9 cellular contexts compared by ENCODE assay signal in genomic region chr9:33163433-33164137, GRCh38. TPM values are rescaled to one million over a fixed set of nuclear protein-coding genes. Genes with fewer than 3 reads are reported as not detected.
A peak's percentile ranks its signal among the peaks of the same experiment; 100 is the strongest.
DNase-seq lines count a peak whose midpoint lies in the region; ATAC-seq and TF ChIP-seq lines count a peak whose summit lies in the region.
"Had no signal": no experiment of that assay in that cellular context is flagged by ENCODE, and none has a peak within 500 bp of the region (broad histone marks: within the 10 kb centered on the region; RNA-seq: fewer than 3 reads in every experiment).

No MANE protein-coding gene starts in this region.

- TF ChIP-seq CTCF in ascending aorta (IDR thresholded peaks at IDR 0.05) (no peak), thyroid gland (IDR thresholded peaks at IDR 0.05) (no peak)

- H2AFZ ChIP-seq in mesenchymal stem cell (ENCODE audit: low read depth, low read length), result no peak overlapping the region

- H3K27me3 ChIP-seq in ascending aorta (no peaks in the 10 kb centered on the region), mesenchymal stem cell (ENCODE audit: control insufficient read depth in 1 of 2, insufficient read depth in 1 of 2, low read length in 2 of 2) (no peaks in the 10 kb centered on the region), thyroid gland (no peaks in the 10 kb centered on the region)

- TF ChIP-seq POLR2A in thyroid gland (IDR thresholded peaks at IDR 0.05), result no peak

- H3K14ac ChIP-seq in mesenchymal stem cell (ENCODE audit: low read length in 2 of 2), result peak overlapping the region in 1 of 2 experiments; percentile 73

- H4K8ac ChIP-seq in mesenchymal stem cell (ENCODE audit: low read length), result no peak overlapping the region

- H3K4me3 Mint-ChIP-seq in activated T-cell treated with anti-CD3 and anti-CD28 coated beads, Interleukin-2, amount 50 U/mL, for 72 hours, result peak overlapping the region; percentile 87 to 96

- no peaks in the 10 kb centered on the region for H3K9me3 ChIP-seq in ascending aorta
- no peaks in the 10 kb centered on the region for H3K9me3 ChIP-seq in mesenchymal stem cell (ENCODE audit: control insufficient read depth, low read length)
- no peaks in the 10 kb centered on the region for H3K9me3 ChIP-seq in thyroid gland

- H3K4me1 Mint-ChIP-seq in activated T-cell treated with anti-CD3 and anti-CD28 coated beads, Interleukin-2, amount 50 U/mL, for 72 hours (ENCODE audit: low read depth), result peaks cover 87% of the 10 kb centered on the region

- H3K9ac ChIP-seq in mesenchymal stem cell (ENCODE audit: low read length), result peak overlapping the region; percentile 96

- peaks cover 5 to 8% of the 10 kb centered on the region in 2 donors for H3K36me3 Mint-ChIP-seq in activated T-cell treated with anti-CD3 and anti-CD28 coated beads, Interleukin-2, amount 50 U/mL, for 72 hours (ENCODE audit: insufficient read depth in 2 of 2)

- H3K4me2 ChIP-seq in mesenchymal stem cell (ENCODE audit: low read length, poor library complexity, severe bottlenecking), result no peak overlapping the region

- H3K27ac Mint-ChIP-seq in activated T-cell treated with anti-CD3 and anti-CD28 coated beads, Interleukin-2, amount 50 U/mL, for 72 hours, result peak overlapping the region; percentile 61

- no peak overlapping the region for H2BK120ac ChIP-seq in mesenchymal stem cell (ENCODE audit: low read depth, low read length)

- peaks cover 10% of the 10 kb centered on the region for H3K79me1 ChIP-seq in mesenchymal stem cell (replicated peaks; ENCODE audit: low read length, poor library complexity, severe bottlenecking)

- H3K9me3 Mint-ChIP-seq in activated T-cell treated with anti-CD3 and anti-CD28 coated beads, Interleukin-2, amount 50 U/mL, for 72 hours, result no peaks in the 10 kb centered on the region

- WGBS in mesenchymal stem cell, result 98% methylated on average over 7 of the region's 8 CpGs
- 51 to 67% methylated on average over 8 of the region's 8 CpGs for WGBS in thyroid gland, 2 donors

- H3K4me3 ChIP-seq in ascending aorta, result peak overlapping the region; percentile 85 to 90
- H3K4me3 ChIP-seq in mesenchymal stem cell (ENCODE audit: insufficient read depth in 1 of 2, low read depth in 1 of 2, low read length in 2 of 2), result peak overlapping the region in 1 of 2 experiments; percentile 88
- H3K4me3 ChIP-seq in thyroid gland (replicated peaks in 1 of 3), result peak overlapping the region in 1 of 3 donors; percentile 83

- intact Hi-C loops in ascending aorta (cut with DNase I) (no loop called here), thyroid gland (cut with DNase I) (no loop called here)

- peak overlapping the region; percentile 9 to 51 for H2BK12ac ChIP-seq in mesenchymal stem cell (ENCODE audit: low read length in 2 of 2)

- peaks cover 33 to 60% of the 10 kb centered on the region in 2 donors for H3K4me1 ChIP-seq in ascending aorta
- peaks cover 47% of the 10 kb centered on the region for H3K4me1 ChIP-seq in mesenchymal stem cell (ENCODE audit: control insufficient read depth, insufficient read depth, low read depth, low read length)
- H3K4me1 ChIP-seq in thyroid gland, result peaks cover 72% of the 10 kb centered on the region in 2 donors

- no peak overlapping the region for H2AK5ac ChIP-seq in mesenchymal stem cell (ENCODE audit: low read length, severe bottlenecking)

- H3K27ac ChIP-seq in ascending aorta, result peak overlapping the region; percentile 98 to 99
- H3K27ac ChIP-seq in mesenchymal stem cell (ENCODE audit: low read length, poor library complexity, severe bottlenecking), result no peak overlapping the region
- H3K27ac ChIP-seq in thyroid gland, result peak overlapping the region; percentile 98 to 99 (median 99)

- no peak for ATAC-seq in activated T-cell treated with anti-CD3 and anti-CD28 coated beads, Interleukin-2, amount 50 U/mL, for 72 hours (replicated peaks in 1 of 2)
- ATAC-seq in GM21528 (IDR thresholded peaks at IDR 0.05; ENCODE audit: low FRiP score, unreplicated experiment) (no peak), HG02642 (IDR thresholded peaks at IDR 0.05; ENCODE audit: poor library complexity, unreplicated experiment) (no peak)

- H2BK15ac ChIP-seq in mesenchymal stem cell (ENCODE audit: low read depth, poor library complexity, severe bottlenecking), result no peak overlapping the region

- no peak overlapping the region for H2BK5ac ChIP-seq in mesenchymal stem cell (ENCODE audit: low read depth, low read length, poor library complexity, severe bottlenecking)

- H3K23ac ChIP-seq in mesenchymal stem cell (ENCODE audit: low read length in 2 of 2), result peak overlapping the region in 1 of 2 experiments; percentile 9

- peak overlapping the region in 1 of 2 experiments; percentile 46 for H3K18ac ChIP-seq in mesenchymal stem cell (ENCODE audit: low read depth in 1 of 2, low read length in 2 of 2)

- DNase-seq in activated T-cell treated with anti-CD3 and anti-CD28 coated beads, Interleukin-2, amount 50 U/mL, for 72 hours, result no peak
- no peak for DNase-seq in activated T-cell treated with anti-CD3 and anti-CD28 coated beads, Interleukin-2, amount 50 U/mL, for 1 hour
- DNase-seq in ascending aorta (ENCODE audit: low spot score in 2 of 2) (no peak), mesenchymal stem cell (no peak), thyroid gland (no peak), pons (ENCODE audit: low spot score) (no peak)
- DNase-seq: activated CD4-positive, CD25-positive, alpha-beta regulatory T cell had no signal

- H3K36me3 ChIP-seq in ascending aorta (no peaks in the 10 kb centered on the region), mesenchymal stem cell (ENCODE audit: control insufficient read depth in 1 of 2, insufficient read depth in 2 of 2, low read depth in 1 of 2, low read length in 2 of 2) (no peaks in the 10 kb centered on the region), thyroid gland (no peaks in the 10 kb centered on the region)

- peak overlapping the region; percentile 13 to 40 for H3K4ac ChIP-seq in mesenchymal stem cell (ENCODE audit: low read depth in 1 of 2, low read length in 2 of 2)

- H3K27me3 Mint-ChIP-seq in activated T-cell treated with anti-CD3 and anti-CD28 coated beads, Interleukin-2, amount 50 U/mL, for 72 hours (ENCODE audit: low read depth), result no peaks in the 10 kb centered on the region

- H4K91ac ChIP-seq in mesenchymal stem cell (ENCODE audit: low read length), result peak overlapping the region; percentile 64

RNA-seq across cellular contexts. Expression of gene B4GALT1, which starts 3.6 kb away (rescaled TPM):
- 10 to 100 TPM; 72.2 to 91.9 TPM for total RNA-seq in activated T-cell treated with anti-CD3 and anti-CD28 coated beads, Interleukin-2, amount 50 U/mL, for 72 hours
- 100 TPM for total RNA-seq in ascending aorta
- 58.5 TPM for polyA plus RNA-seq in mesenchymal stem cell (2013, experiment 1 of 2)
- 58.1 TPM for polyA plus RNA-seq in mesenchymal stem cell (2013, experiment 2 of 2)
- 100 to 1,000 TPM in 3 of 4 donors, 10 to 100 TPM in 1; 88.3 to 119 (median 103) TPM for total RNA-seq in thyroid gland
